21 cellular contexts compared by ENCODE assay signal in genomic region chr9:100478192-100478591, GRCh38. TPM values are rescaled to one million over a fixed set of nuclear protein-coding genes. Genes with fewer than 3 reads are reported as not detected.
"Had no signal": no experiment of that assay in that cellular context is flagged by ENCODE, and none has a peak within 500 bp of the region (broad histone marks: within the 10 kb centered on the region; RNA-seq: fewer than 3 reads in every experiment).

No MANE protein-coding gene starts in this region.

- H3K36me3 Mint-ChIP-seq: T-cell had no signal

- H3K4me3 Mint-ChIP-seq: T-cell had no signal

- H3K9me3 ChIP-seq: SK-N-SH had no signal

- DNase-seq: Kasumi-1, MM.1S, NCI-H1092 treated with DMSO at 0.1 percent for 48 hours, NCI-H1417, NCI-H1436 treated with DMSO at 0.1 percent for 48 hours, NCI-H1694, NCI-H187 treated with DMSO at 0.1 percent for 48 hours, NCI-H2081, NCI-H2107, NCI-H2227 treated with DMSO at 0.1 percent for 48 hours, NCI-H524, NCI-H69, NCI-H774, PC-3, SHP77, SK-N-SH, SW 1271, T-cell had no signal

- H3K4me2 ChIP-seq: KMS-11, SK-N-SH had no signal

- H3K27ac ChIP-seq: KMS-11, RWPE1 had no signal

- H3K9ac ChIP-seq: KMS-11, SK-N-SH had no signal

- H3K27ac Mint-ChIP-seq: T-cell had no signal

- ATAC-seq: Panc1, PC-3, T-cell had no signal

RNA-seq across cellular contexts. Expression of gene TMEFF1, which starts 5.2 kb away (rescaled TPM):
- total RNA-seq: PC-3 had no signal
